Comparison of ENCODE assay signal across 17 cellular contexts in genomic region chr1:25537148-25537831, GRCh38. TPM values are rescaled to one million over a fixed set of nuclear protein-coding genes. Genes with fewer than 3 reads are reported as not detected.
DNase-seq lines count a peak whose midpoint lies in the region; ATAC-seq and TF ChIP-seq lines count a peak whose summit lies in the region.
"Had no signal": no experiment of that assay in that cellular context is flagged by ENCODE, and none has a peak within 500 bp of the region (broad histone marks: within the 10 kb centered on the region; RNA-seq: fewer than 3 reads in every experiment).

No MANE protein-coding gene starts in this region.

- peak overlapping the region; percentile 3 for H2BK12ac ChIP-seq in trophoblast cell (ENCODE audit: low read length)

- peaks cover 18% of the 10 kb centered on the region for H3K4me1 Mint-ChIP-seq in WTC11
- H3K4me1 Mint-ChIP-seq in activated T-cell treated with anti-CD3 and anti-CD28 coated beads, Interleukin-2, amount 50 U/mL, for 24 hours (ENCODE audit: low read depth): no peaks in the 10 kb centered on the region

- no peak overlapping the region for H3K4ac ChIP-seq in trophoblast cell (ENCODE audit: low read depth, low read length)

- POLR2A ChIA-PET in HEK293 (lab: Yijun Ruan, JAX) (no interaction called here), WTC11 (lab: Charles Lee) (no interaction called here)

- no peak overlapping the region for H4K91ac ChIP-seq in trophoblast cell (ENCODE audit: low read depth, low read length)

- H3K27me3 Mint-ChIP-seq in WTC11 (ENCODE audit: low read depth): peaks cover 3% of the 10 kb centered on the region; the same call in 1 of the 2 replicates
- H3K27me3 Mint-ChIP-seq in activated T-cell treated with anti-CD3 and anti-CD28 coated beads, Interleukin-2, amount 50 U/mL, for 24 hours: no peaks in the 10 kb centered on the region

- no peak overlapping the region for H3K14ac ChIP-seq in trophoblast cell (ENCODE audit: low read length)

- H3K9me3 ChIP-seq in HEK293 (ENCODE audit: control insufficient read depth, insufficient read depth, low read depth, low read length) (no peaks in the 10 kb centered on the region), trophoblast cell (ENCODE audit: insufficient read depth, low read depth, low read length) (no peaks in the 10 kb centered on the region)
- H3K9me3 ChIP-seq: Caco-2 had no signal

- no peak overlapping the region for H4K8ac ChIP-seq in trophoblast cell (ENCODE audit: low read depth, low read length)

- H3K9me3 Mint-ChIP-seq in WTC11: no peaks in the 10 kb centered on the region
- no peaks in the 10 kb centered on the region for H3K9me3 Mint-ChIP-seq in activated T-cell treated with anti-CD3 and anti-CD28 coated beads, Interleukin-2, amount 50 U/mL, for 24 hours
- H3K9me3 Mint-ChIP-seq: CD4-positive, CD25-positive, alpha-beta regulatory T cell; H9 had no signal

- H3K4me2 ChIP-seq in trophoblast cell (ENCODE audit: low read length): no peak overlapping the region

- CTCF ChIA-PET in HEK293 (lab: Yijun Ruan, JAX): interaction anchor here (0.5 to 1.9 kb wide), 4 partner anchors 14 to 87 kb away, joined by 3 to 6 read pairs (median 4); no protein-coding TSS in a partner anchor
- CTCF ChIA-PET in WTC11 (lab: Charles Lee): interaction anchor here (0.6 to 3.4 kb wide), 5 partner anchors 35 to 607 kb away, joined by 3 to 17 read pairs (median 4); partner anchors contain the start of gene RUNX3

- H3K4me3 ChIP-seq in HEK293 (ENCODE audit: low read depth, low read length) (no peak overlapping the region), trophoblast cell (ENCODE audit: low read depth, low read length) (no peak overlapping the region)

- peak; percentile 59 for ATAC-seq in WTC11
- ATAC-seq: PC-3 had no signal

- H3K27me3 ChIP-seq in trophoblast cell (ENCODE audit: insufficient read depth, low read length): no peaks in the 10 kb centered on the region

- H3K36me3 Mint-ChIP-seq in WTC11: no peaks in the 10 kb centered on the region
- H3K36me3 Mint-ChIP-seq in activated T-cell treated with anti-CD3 and anti-CD28 coated beads, Interleukin-2, amount 50 U/mL, for 24 hours (ENCODE audit: low read depth): no peaks in the 10 kb centered on the region
- H3K36me3 Mint-ChIP-seq: CD4-positive, CD25-positive, alpha-beta regulatory T cell had no signal

- DNase-seq in CD1c-positive myeloid dendritic cell (ENCODE audit: extremely low spot score) (peak; percentile 81), WTC11 (ENCODE audit: low spot score) (no peak), trophoblast cell (no peak), NCI-H1048 (lab: John Stamatoyannopoulos, UW) (no peak)
- DNase-seq in activated T-cell treated with anti-CD3 and anti-CD28 coated beads, Interleukin-2, amount 50 U/mL, for 48 hours: no peak
- DNase-seq in activated T-cell treated with anti-CD3 and anti-CD28 coated beads, Interleukin-2, amount 50 U/mL, for 24 hours: no peak
- DNase-seq: ACHN; Caco-2; CD4-positive, CD25-positive, alpha-beta regulatory T cell; DMS53; H9; NCI-H146; NCI-H2081 treated with DMSO at 0.1 percent for 48 hours; NCI-H510A; PC-3 had no signal

- H3K27ac Mint-ChIP-seq in WTC11: no peak overlapping the region
- H3K27ac Mint-ChIP-seq in activated T-cell treated with anti-CD3 and anti-CD28 coated beads, Interleukin-2, amount 50 U/mL, for 24 hours: no peak overlapping the region
- H3K27ac Mint-ChIP-seq: H9 had no signal

- H3K4me1 ChIP-seq in HEK293 (ENCODE audit: control insufficient read depth, insufficient read depth, low read length) (no peaks in the 10 kb centered on the region), trophoblast cell (ENCODE audit: control insufficient read depth in 1 of 2, insufficient read depth in 2 of 2, low read length in 2 of 2) (peaks cover 6 to 7% of the 10 kb centered on the region in 2 experiments)

- H3K79me2 ChIP-seq in trophoblast cell (ENCODE audit: control insufficient read depth, insufficient read depth, low read length, poor library complexity): no peaks in the 10 kb centered on the region

- H3K4me3 Mint-ChIP-seq in WTC11: no peak overlapping the region
- no peak overlapping the region for H3K4me3 Mint-ChIP-seq in activated T-cell treated with anti-CD3 and anti-CD28 coated beads, Interleukin-2, amount 50 U/mL, for 24 hours

- H3K18ac ChIP-seq in trophoblast cell (ENCODE audit: low read length): no peak overlapping the region

- H2BK5ac ChIP-seq in trophoblast cell (ENCODE audit: low read depth, low read length, poor library complexity): no peak overlapping the region

- no peaks in the 10 kb centered on the region for H3K36me3 ChIP-seq in HEK293 (ENCODE audit: control insufficient read depth in 2 of 2, insufficient read depth in 1 of 2, low read length in 2 of 2)
- no peaks in the 10 kb centered on the region for H3K36me3 ChIP-seq in trophoblast cell (ENCODE audit: control insufficient read depth in 1 of 2, insufficient read depth in 2 of 2, low read length in 2 of 2)

- H2AFZ ChIP-seq in trophoblast cell (ENCODE audit: insufficient read depth, low read length, poor library complexity): no peak overlapping the region

- H3K79me1 ChIP-seq in trophoblast cell (ENCODE audit: low read length): no peaks in the 10 kb centered on the region

- WGBS in trophoblast cell (ENCODE audit: extremely low coverage, insufficient coverage, insufficient read length): no CpG with 5 or more reads among the region's 7 CpGs

- no peak overlapping the region for H2BK120ac ChIP-seq in trophoblast cell (ENCODE audit: insufficient read depth, low read length, poor library complexity)

- TF ChIP-seq CTCF in HEK293 (tag by site-specific recombination; IDR thresholded peaks at IDR 0.05) (no peak), WTC11 (IDR thresholded peaks at IDR 0.05) (no peak)

- H4K12ac ChIP-seq in trophoblast cell (ENCODE audit: low read depth, low read length): no peak overlapping the region

- no peak overlapping the region for H3K23ac ChIP-seq in trophoblast cell (ENCODE audit: low read length)

- H3K27ac ChIP-seq in HEK293 (ENCODE audit: extremely low read depth, low read depth, low read length) (no peak overlapping the region), trophoblast cell (ENCODE audit: low read depth, low read length) (no peak overlapping the region)
- H3K27ac ChIP-seq: RWPE1 had no signal

- H2AK5ac ChIP-seq in trophoblast cell (ENCODE audit: low read length): no peak overlapping the region

- H3K9ac ChIP-seq in trophoblast cell (ENCODE audit: low read length): no peak overlapping the region

TF ChIP-seq in HEK293, 187 proteins besides CTCF, POLR2A, EP300 and RAD21 (continues in another document):
- TF ChIP-seq ZNF138 (tag by site-specific recombination; IDR thresholded peaks at IDR 0.05; ENCODE audit: borderline replicate concordance) (no peak), PRDM10 (tag by site-specific recombination; IDR thresholded peaks at IDR 0.05) (peak; percentile 91)

TF ChIP-seq in WTC11, 78 proteins besides CTCF, POLR2A, EP300 and RAD21 (continues in another document):
- TF ChIP-seq NFYB (CRISPR knock-in tag; conservative IDR thresholded peaks at IDR 0.05; ENCODE audit: low read depth) (no peak), PRDM15 (CRISPR knock-in tag; IDR thresholded peaks at IDR 0.05) (no peak), RORB (CRISPR knock-in tag; IDR thresholded peaks at IDR 0.05) (no peak), ERG (CRISPR knock-in tag; IDR thresholded peaks at IDR 0.05) (no peak), MXD4 (CRISPR knock-in tag; IDR thresholded peaks at IDR 0.05; ENCODE audit: borderline replicate concordance) (no peak), ESRRA (CRISPR knock-in tag; IDR thresholded peaks at IDR 0.05; ENCODE audit: borderline replicate concordance) (no peak), ZNF263 (CRISPR knock-in tag; IDR thresholded peaks at IDR 0.05; ENCODE audit: low read depth) (no peak), FOXK1 (CRISPR knock-in tag; IDR thresholded peaks at IDR 0.05) (no peak)

RNA-seq across cellular contexts. Expression of gene LDLRAP1, which starts 6.1 kb away (rescaled TPM):
- 14.1 to 16.3 TPM (median 14.2 TPM) in 3 replicates for total RNA-seq in WTC11 (2021)
- 4.2 and 4.4 TPM in 2 replicates for polyA plus RNA-seq in trophoblast cell (2013)
